In the genomic region with DNA sequence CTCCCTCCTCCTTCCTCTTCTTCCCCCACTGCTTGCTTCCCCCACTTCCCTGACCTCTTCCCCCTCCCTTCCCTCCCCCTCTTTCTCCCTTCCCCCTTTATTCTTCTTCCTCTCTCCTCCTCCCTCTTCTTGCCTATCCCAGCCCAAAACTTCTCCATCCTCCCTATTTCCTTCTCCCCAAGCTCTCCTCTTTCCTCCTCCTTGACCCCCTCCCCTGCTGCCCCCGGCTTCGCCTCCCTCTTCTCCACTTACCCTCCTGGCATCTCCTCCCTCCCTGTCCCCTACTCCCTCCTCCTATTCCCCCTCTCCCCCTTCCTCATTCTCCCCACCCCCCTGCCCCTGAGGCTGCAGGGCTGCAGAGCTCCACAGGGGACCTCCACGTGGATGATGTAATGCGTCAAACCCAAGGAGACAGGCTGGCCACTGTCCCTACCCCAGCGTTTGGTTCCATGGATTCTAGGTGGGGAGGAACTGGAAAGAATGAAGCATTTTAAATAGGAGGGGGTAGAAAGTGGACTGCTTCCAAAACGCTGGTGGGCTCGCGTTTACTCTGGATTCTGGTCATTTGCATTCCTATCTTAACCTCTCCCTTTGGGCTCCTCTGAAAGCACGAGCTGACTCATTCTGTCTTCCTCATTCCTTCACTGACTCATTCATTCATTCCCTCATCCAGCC, we compare ENCODE assay signal across 8 cellular contexts. TPM values are rescaled to one million over a fixed set of nuclear protein-coding genes. Genes with fewer than 3 reads are reported as not detected.
DNase-seq lines count a peak whose midpoint lies in the region; ATAC-seq, FAIRE-seq and TF ChIP-seq lines count a peak whose summit lies in the region.

No MANE protein-coding gene starts in this region.

- peaks cover 48% of the 10 kb centered on the region for H3K4me1 Mint-ChIP-seq in activated CD4-positive, alpha-beta T cell treated with anti-CD3 and anti-CD28 coated beads, Interleukin-2, amount 10 ng/mL, durations not matched to agents 24 days and 14 days
- H3K4me1 Mint-ChIP-seq in effector memory CD8-positive, alpha-beta T cell (ENCODE audit: low read depth in 2 of 2) = peaks cover 28 to 45% of the 10 kb centered on the region in 2 donors
- H3K4me1 Mint-ChIP-seq in natural killer cell = peaks cover 12 to 24% of the 10 kb centered on the region in 2 donors

- peak overlapping the region; percentile 42 for H3K27ac Mint-ChIP-seq in activated CD4-positive, alpha-beta T cell treated with anti-CD3 and anti-CD28 coated beads, Interleukin-2, amount 10 ng/mL, durations not matched to agents 24 days and 14 days
- H3K27ac Mint-ChIP-seq in effector memory CD8-positive, alpha-beta T cell = no peak overlapping the region
- H3K27ac Mint-ChIP-seq in natural killer cell = peak overlapping the region in 1 of 2 donors; percentile 85

- peak; percentile 94 for FAIRE-seq in RCC 7860 (lab: Jason Lieb, UNC)
- no peak for FAIRE-seq in D721Med (lab: Jason Lieb, UNC)
- FAIRE-seq in GM12891 (lab: Jason Lieb, UNC) = no peak

- intact Hi-C loops in activated CD4-positive, alpha-beta T cell treated with anti-CD3 and anti-CD28 coated beads, Interleukin-2, amount 10 ng/mL, durations not matched to agents 24 days and 14 days (cut with micrococcal nuclease) = loop anchor here (1.0 kb wide), 5 partner anchors 19 to 107 kb away; no protein-coding TSS in a partner anchor
- intact Hi-C loops in natural killer cell (cut with micrococcal nuclease) = no loop called here

- H3K4me3 Mint-ChIP-seq in activated CD4-positive, alpha-beta T cell treated with anti-CD3 and anti-CD28 coated beads, Interleukin-2, amount 10 ng/mL, durations not matched to agents 24 days and 14 days = peak overlapping the region; percentile 96
- H3K4me3 Mint-ChIP-seq in effector memory CD8-positive, alpha-beta T cell = peak overlapping the region; percentile 97
- peak overlapping the region; percentile 43 for H3K4me3 Mint-ChIP-seq in natural killer cell

- H3K27me3 Mint-ChIP-seq in activated CD4-positive, alpha-beta T cell treated with anti-CD3 and anti-CD28 coated beads, Interleukin-2, amount 10 ng/mL, durations not matched to agents 24 days and 14 days = peaks cover 10% of the 10 kb centered on the region
- H3K27me3 Mint-ChIP-seq in effector memory CD8-positive, alpha-beta T cell = peaks cover 5 to 10% of the 10 kb centered on the region in 2 donors
- H3K27me3 Mint-ChIP-seq in natural killer cell (ENCODE audit: low read depth in 2 of 2) = peaks cover 0 to 9% of the 10 kb centered on the region in 2 donors

- TF ChIP-seq CTCF in natural killer cell (IDR thresholded peaks at IDR 0.05) (no peak), D721Med (IDR thresholded peaks at IDR 0.05; ENCODE audit: insufficient read depth, missing control alignments) (no peak)

- no peaks in the 10 kb centered on the region for H3K9me3 Mint-ChIP-seq in activated CD4-positive, alpha-beta T cell treated with anti-CD3 and anti-CD28 coated beads, Interleukin-2, amount 10 ng/mL, durations not matched to agents 24 days and 14 days
- no peaks in the 10 kb centered on the region for H3K9me3 Mint-ChIP-seq in effector memory CD8-positive, alpha-beta T cell
- H3K9me3 Mint-ChIP-seq in natural killer cell = no peaks in the 10 kb centered on the region

- DNase-seq in activated CD4-positive, alpha-beta T cell treated with anti-CD3 and anti-CD28 coated beads, Interleukin-2, amount 10 ng/mL, durations not matched to agents 24 days and 14 days = no peak
- no peak for DNase-seq in activated CD4-positive, alpha-beta T cell treated with anti-CD3 and anti-CD28 coated beads, Interleukin-2, amount 50 U/mL, for 1 hour
- DNase-seq in RCC 7860 (ENCODE audit: low spot score) (peak; percentile 99), natural killer cell (no peak), D721Med (ENCODE audit: insufficient read length, low spot score) (no peak), GM12891 (ENCODE audit: insufficient read length, low spot score) (no peak)
- DNase-seq in effector memory CD8-positive, alpha-beta T cell = no peak
- DNase-seq in stimulated activated CD4-positive, alpha-beta T cell treated with anti-CD3 and anti-CD28 coated beads, Interleukin-2, amount 100 ng/mL, for 48 hours = no peak

- ATAC-seq in effector memory CD8-positive, alpha-beta T cell (replicated peaks) = no peak
- ATAC-seq in natural killer cell = no peak

- no peak for TF ChIP-seq POLR2A in GM12891 (IDR thresholded peaks at IDR 0.05; ENCODE audit: low read depth, low read length)

- peaks cover 32% of the 10 kb centered on the region for H3K36me3 Mint-ChIP-seq in activated CD4-positive, alpha-beta T cell treated with anti-CD3 and anti-CD28 coated beads, Interleukin-2, amount 10 ng/mL, durations not matched to agents 24 days and 14 days (ENCODE audit: low read depth)
- H3K36me3 Mint-ChIP-seq in effector memory CD8-positive, alpha-beta T cell (ENCODE audit: insufficient read depth) = peaks cover 33% of the 10 kb centered on the region
- no peaks in the 10 kb centered on the region for H3K36me3 Mint-ChIP-seq in natural killer cell

TF ChIP-seq in GM12891, 5 proteins besides CTCF, POLR2A, EP300 and RAD21:
- TF ChIP-seq POLR2AphosphoS5 (IDR thresholded peaks at IDR 0.05; ENCODE audit: low read depth, low read length) (no peak), PAX5 (IDR thresholded peaks at IDR 0.05; ENCODE audit: insufficient read depth, low read length, severe bottlenecking) (no peak), SPI1 (IDR thresholded peaks at IDR 0.05; ENCODE audit: low read depth, low read length) (no peak), POU2F2 (IDR thresholded peaks at IDR 0.05; ENCODE audit: low read depth, low read length) (no peak), TAF1 (IDR thresholded peaks at IDR 0.05; ENCODE audit: low read depth, low read length) (no peak)

RNA-seq across cellular contexts. Expression of a gene that starts 0.7 kb away (rescaled TPM):
- total RNA-seq in activated CD4-positive, alpha-beta T cell treated with anti-CD3 and anti-CD28 coated beads, Interleukin-2, amount 10 ng/mL, durations not matched to agents 24 days and 14 days = 470 and 474 TPM in 2 replicates
- 100 to 1,000 TPM in 2 of 3 donors, 10 to 100 TPM in 1; 43.7 to 187 (median 116) TPM for total RNA-seq in natural killer cell
- 283 TPM for polyA plus RNA-seq in GM12891 (2012; ENCODE audit: low read depth, missing spikeins)

RNA-seq across cellular contexts. Expression of a gene that starts 29.7 kb away (rescaled TPM):
- total RNA-seq in activated CD4-positive, alpha-beta T cell treated with anti-CD3 and anti-CD28 coated beads, Interleukin-2, amount 10 ng/mL, durations not matched to agents 24 days and 14 days = 36.7 and 36.9 TPM in 2 replicates
- total RNA-seq in natural killer cell = 10 to 100 TPM; 47.2 to 62.3 (median 60.5) TPM
- 18.6 TPM for polyA plus RNA-seq in GM12891 (2012; ENCODE audit: low read depth, missing spikeins)

Comparison
In these comparisons a context has a peak if more than half of its experiments do, and no peak if none do; other contexts are left out.
1. H3K4me3 Mint-ChIP-seq: peak in every context shown above with its lines; median percentile 97 in effector memory CD8-positive, alpha-beta T cell; 96 in activated CD4-positive, alpha-beta T cell treated with anti-CD3 and anti-CD28 coated beads, Interleukin-2, amount 10 ng/mL, durations not matched to agents 24 days and 14 days; 43 in natural killer cell.